Comparison of ENCODE assay signal across 23 cellular contexts in genomic region chr3:190589326-190589725, GRCh38.
"Had no signal": no experiment of that assay in that cellular context is flagged by ENCODE, and none has a peak within 500 bp of the region (broad histone marks: within the 10 kb centered on the region; RNA-seq: fewer than 3 reads in every experiment).

No MANE protein-coding gene starts in this region.

- H3K4me2 ChIP-seq: hepatocyte had no signal

- H3K79me2 ChIP-seq: hepatocyte had no signal

- H3K4me1 ChIP-seq: colonic mucosa, testis had no signal

- H3K27ac ChIP-seq: colonic mucosa, foreskin keratinocyte, hepatocyte, psoas muscle, testis, tibial nerve, upper lobe of right lung had no signal

- H3K9me3 ChIP-seq: colonic mucosa, psoas muscle, spleen, testis, tibial nerve, upper lobe of right lung had no signal

- H3K36me3 ChIP-seq: colonic mucosa, spleen, tibial nerve, upper lobe of right lung had no signal

- ATAC-seq: foreskin keratinocyte; left colon; left ventricle myocardium superior; natural killer cell treated with Interleukin-12 subunit alpha and Interleukin-12 subunit beta and Interleukin-15 and Interleukin-18, amount 100 ng/mL, for 72 hours; psoas muscle; sciatic nerve; stimulated activated naive B cell treated with anti-CD40 and anti-IgM and Interleukin-4, amounts not matched to agents 10 μg/mL and 1 μg/mL and 100 μg/mL, for 72 hours; stimulated activated naive CD8-positive, alpha-beta T cell treated with anti-CD3 and anti-CD28 coated beads, Interleukin-15, amount 100 ng/mL, for 72 hours; upper lobe of right lung had no signal

- H3K27me3 ChIP-seq: colonic mucosa, foreskin keratinocyte, hepatocyte, spleen, testis, tibial nerve, upper lobe of right lung had no signal

- H3K4me3 ChIP-seq: colonic mucosa, hepatocyte, lung, psoas muscle, spleen, testis, tibial nerve, upper lobe of right lung had no signal

- DNase-seq: colonic mucosa; effector CD4-positive, alpha-beta T cell; endodermal cell; erythroblast; foreskin keratinocyte; kidney; left colon; left ventricle myocardium superior; mesenchymal stem cell; midbrain; psoas muscle; spleen; stimulated activated CD4-positive, alpha-beta T cell treated with anti-CD3 and anti-CD28 coated beads, Interleukin-2, amount 100 ng/mL, for 24 hours; stimulated activated CD4-positive, alpha-beta T cell treated with anti-CD3 and anti-CD28 coated beads, Interleukin-4, amount 100 ng/mL, for 4 hours; stimulated activated naive B cell treated with anti-CD40 and anti-IgM and Interleukin-4, amounts not matched to agents 10 μg/mL and 1 μg/mL and 100 μg/mL, for 72 hours; stimulated activated naive CD8-positive, alpha-beta T cell treated with anti-CD3 and anti-CD28 coated beads, Interleukin-15, amount 100 ng/mL, for 72 hours; testis; upper lobe of right lung had no signal

- H2AFZ ChIP-seq: hepatocyte had no signal
